ENCODE assay signal across 18 cellular contexts in the genomic region with DNA sequence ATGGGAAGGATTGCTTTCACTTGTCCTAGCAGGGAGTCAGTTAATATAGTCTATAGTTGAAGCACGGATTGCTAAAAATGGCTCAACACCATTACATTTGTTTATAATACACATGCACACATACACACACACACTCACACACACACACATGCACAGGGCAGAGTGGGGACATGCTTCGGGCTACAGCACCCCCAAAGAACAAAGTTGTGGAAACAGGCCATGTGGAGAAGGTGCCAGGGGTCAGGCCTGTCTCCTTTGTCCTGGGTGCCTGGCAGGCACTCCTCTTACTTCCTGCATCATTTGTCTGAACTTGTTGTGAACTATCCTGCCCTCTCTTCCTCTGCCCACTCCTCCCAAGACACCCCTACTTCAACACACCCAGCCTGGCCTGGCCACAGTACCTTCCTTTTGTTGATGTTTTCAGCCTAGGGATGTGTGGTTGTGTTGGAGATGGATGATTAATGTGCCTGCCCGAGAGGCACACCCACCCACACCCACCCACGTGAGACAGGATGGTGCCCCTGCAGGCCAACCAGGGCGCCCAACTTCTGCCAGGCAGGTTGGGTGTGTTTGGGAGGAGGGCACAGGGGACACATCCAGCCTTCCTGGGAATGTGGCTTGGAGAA. TPM values are rescaled to one million over a fixed set of nuclear protein-coding genes. Genes with fewer than 3 reads are reported as not detected.
DNase-seq lines count a peak whose midpoint lies in the region; ATAC-seq, FAIRE-seq and TF ChIP-seq lines count a peak whose summit lies in the region.
"Had no signal": no experiment of that assay in that cellular context is flagged by ENCODE, and none has a peak within 500 bp of the region (broad histone marks: within the 10 kb centered on the region; RNA-seq: fewer than 3 reads in every experiment).

No MANE protein-coding gene starts in this region.

- H3K9me3 ChIP-seq in keratinocyte (ENCODE audit: control insufficient read depth, low read depth, low read length) (no peaks in the 10 kb centered on the region), lower lobe of right lung (no peaks in the 10 kb centered on the region)
- H3K9me3 ChIP-seq: colonic mucosa, Peyer's patch, right atrium auricular region had no signal

- peaks cover 7% of the 10 kb centered on the region for H3K4me1 Mint-ChIP-seq in stimulated activated naive CD8-positive, alpha-beta T cell treated with anti-CD3 and anti-CD28 coated beads, Interleukin-15, amount 100 ng/mL, for 72 hours
- H3K4me1 Mint-ChIP-seq in activated CD4-positive, alpha-beta memory T cell treated with anti-CD3 and anti-CD28 coated beads, Interleukin-2, amount 10 ng/mL, durations not matched to agents 7 days and 5 days = peaks cover 5% of the 10 kb centered on the region
- H3K4me1 Mint-ChIP-seq: H9 had no signal

- H4K20me1 ChIP-seq in keratinocyte (ENCODE audit: control insufficient read depth, extremely low read depth, insufficient read depth, low read length) = no peaks in the 10 kb centered on the region

- H3K4me3 Mint-ChIP-seq in stimulated activated naive CD8-positive, alpha-beta T cell treated with anti-CD3 and anti-CD28 coated beads, Interleukin-15, amount 100 ng/mL, for 72 hours = no peak overlapping the region
- no peak overlapping the region for H3K4me3 Mint-ChIP-seq in activated CD4-positive, alpha-beta memory T cell treated with anti-CD3 and anti-CD28 coated beads, Interleukin-2, amount 10 ng/mL, durations not matched to agents 7 days and 5 days
- H3K4me3 Mint-ChIP-seq: H9 had no signal

- ATAC-seq in stimulated activated naive CD8-positive, alpha-beta T cell treated with anti-CD3 and anti-CD28 coated beads, Interleukin-15, amount 100 ng/mL, for 72 hours = peak; percentile 49
- ATAC-seq in stimulated activated naive CD8-positive, alpha-beta T cell treated with anti-CD3 and anti-CD28 coated beads, Interleukin-15, Interleukin-2, amounts not matched to agents 100 U/mL and 50 U/mL, for 24 hours = no peak
- no peak for ATAC-seq in lower lobe of right lung

- dilution Hi-C loops in keratinocyte (cut with MboI; ENCODE audit: extremely low pct_ligation_motif_present, low sequenced_read_pairs) = no loop called here

- FAIRE-seq in keratinocyte (lab: Jason Lieb, UNC) = peak; percentile 60

- peak overlapping the region; percentile 52 for H3K9ac ChIP-seq in keratinocyte (ENCODE audit: control insufficient read depth, extremely low read depth, insufficient read depth, low read length)

- H3K27ac Mint-ChIP-seq in stimulated activated naive CD8-positive, alpha-beta T cell treated with anti-CD3 and anti-CD28 coated beads, Interleukin-15, amount 100 ng/mL, for 72 hours = no peak overlapping the region
- no peak overlapping the region for H3K27ac Mint-ChIP-seq in activated CD4-positive, alpha-beta memory T cell treated with anti-CD3 and anti-CD28 coated beads, Interleukin-2, amount 10 ng/mL, durations not matched to agents 7 days and 5 days

- peak in 2 of 3 experiments; percentile 24 to 38 for TF ChIP-seq CTCF in keratinocyte (optimal IDR thresholded peaks at IDR 0.05 in 1 of 3, IDR thresholded peaks at IDR 0.05 in 1 of 3, conservative IDR thresholded peaks at IDR 0.05 in 1 of 3; ENCODE audit: extremely low read depth in 1 of 3, insufficient read depth in 2 of 3, low read length in 3 of 3)
- no peak for TF ChIP-seq CTCF in lower lobe of right lung (IDR thresholded peaks at IDR 0.05)

- intact Hi-C loops in lower lobe of right lung (cut with DNase I) = no loop called here

- H3K4me1 ChIP-seq in keratinocyte (ENCODE audit: control insufficient read depth, extremely low read depth, insufficient read depth, low read length) = peaks cover 13% of the 10 kb centered on the region
- peaks cover 4% of the 10 kb centered on the region for H3K4me1 ChIP-seq in lower lobe of right lung
- H3K4me1 ChIP-seq: colonic mucosa, Peyer's patch had no signal

- no peaks in the 10 kb centered on the region for H3K27me3 Mint-ChIP-seq in stimulated activated naive CD8-positive, alpha-beta T cell treated with anti-CD3 and anti-CD28 coated beads, Interleukin-15, amount 100 ng/mL, for 72 hours
- H3K27me3 Mint-ChIP-seq in activated CD4-positive, alpha-beta memory T cell treated with anti-CD3 and anti-CD28 coated beads, Interleukin-2, amount 10 ng/mL, durations not matched to agents 7 days and 5 days = no peaks in the 10 kb centered on the region

- no peaks in the 10 kb centered on the region for H3K36me3 Mint-ChIP-seq in activated CD4-positive, alpha-beta memory T cell treated with anti-CD3 and anti-CD28 coated beads, Interleukin-2, amount 10 ng/mL, durations not matched to agents 7 days and 5 days (ENCODE audit: low read depth)

- H3K27me3 ChIP-seq in keratinocyte (ENCODE audit: control insufficient read depth, extremely low read depth, insufficient read depth, low read length) (no peaks in the 10 kb centered on the region), lower lobe of right lung (ENCODE audit: low read depth) (no peaks in the 10 kb centered on the region)
- H3K27me3 ChIP-seq: colonic mucosa, Peyer's patch, right atrium auricular region had no signal

- no peaks in the 10 kb centered on the region for H3K36me3 ChIP-seq in keratinocyte (ENCODE audit: control insufficient read depth in 2 of 2, extremely low read depth in 1 of 2, insufficient read depth in 2 of 2, low read length in 2 of 2)
- H3K36me3 ChIP-seq in lower lobe of right lung = no peaks in the 10 kb centered on the region
- H3K36me3 ChIP-seq: colonic mucosa, Peyer's patch, right atrium auricular region had no signal

- peaks cover 2% of the 10 kb centered on the region for H3K9me1 ChIP-seq in keratinocyte (ENCODE audit: control insufficient read depth, extremely low read depth, insufficient read depth, low read length)

- H3K4me3 ChIP-seq in keratinocyte (ENCODE audit: control insufficient read depth in 2 of 3, extremely low read depth in 1 of 3, insufficient read depth in 2 of 3, low read depth in 1 of 3, low read length in 3 of 3) (peak overlapping the region in 1 of 3 experiments; percentile 34), lower lobe of right lung (no peak overlapping the region)
- H3K4me3 ChIP-seq: colonic mucosa, Peyer's patch, right atrium auricular region had no signal

- H3K79me2 ChIP-seq in keratinocyte (ENCODE audit: control insufficient read depth, insufficient read depth, low read length) = no peaks in the 10 kb centered on the region

- no peak for DNase-seq in stimulated activated naive CD8-positive, alpha-beta T cell treated with anti-CD3 and anti-CD28 coated beads, Interleukin-15, amount 100 ng/mL, for 72 hours
- no peak for DNase-seq in stimulated activated naive CD8-positive, alpha-beta T cell treated with anti-CD3 and anti-CD28 coated beads, Interleukin-15, Interleukin-2, amounts not matched to agents 100 U/mL and 50 U/mL, for 24 hours
- peak; percentile 27 for DNase-seq in activated CD4-positive, alpha-beta memory T cell treated with anti-CD3 and anti-CD28 coated beads, Interleukin-2, amount 10 ng/mL, durations not matched to agents 7 days and 5 days
- peak; percentile 72 for DNase-seq in keratinocyte (ENCODE audit: low read depth, low spot score)
- no peak for DNase-seq in germinal center (ENCODE audit: low spot score)
- DNase-seq in lower lobe of right lung = no peak
- no peak for DNase-seq in NCI-H2081 treated with DMSO at 0.1 percent for 48 hours (lab: John Stamatoyannopoulos, UW)
- DNase-seq in glomerular visceral epithelial cell (ENCODE audit: extremely low spot score) = no peak
- DNase-seq: activated effector memory CD4-positive, alpha-beta T cell treated with anti-CD3 and anti-CD28 coated beads, Interleukin-2, amount 50 U/mL, for 16 hours; AML-193; colonic mucosa; glutamatergic neuron; H9; mesenchymal stem cell; NCI-H1930; NCI-H524 had no signal

- H3K27ac ChIP-seq in keratinocyte (ENCODE audit: control insufficient read depth, insufficient read depth, low read length) = peak overlapping the region; percentile 76
- no peak overlapping the region for H3K27ac ChIP-seq in lower lobe of right lung
- H3K27ac ChIP-seq: colonic mucosa, Peyer's patch, right atrium auricular region had no signal

- POLR2A ChIA-PET in activated CD4-positive, alpha-beta memory T cell treated with anti-CD3 and anti-CD28 coated beads, Interleukin-2, amount 10 ng/mL, durations not matched to agents 7 days and 5 days (lab: Charles Lee) = interaction anchor here (1.4 kb wide), 1 partner anchor 12 kb away, joined by 3 read pairs; no protein-coding TSS in a partner anchor

- no peaks in the 10 kb centered on the region for H3K9me3 Mint-ChIP-seq in stimulated activated naive CD8-positive, alpha-beta T cell treated with anti-CD3 and anti-CD28 coated beads, Interleukin-15, amount 100 ng/mL, for 72 hours
- no peaks in the 10 kb centered on the region for H3K9me3 Mint-ChIP-seq in activated CD4-positive, alpha-beta memory T cell treated with anti-CD3 and anti-CD28 coated beads, Interleukin-2, amount 10 ng/mL, durations not matched to agents 7 days and 5 days
- H3K9me3 Mint-ChIP-seq: H9 had no signal

- peak overlapping the region; percentile 74 for H3K4me2 ChIP-seq in keratinocyte (ENCODE audit: control insufficient read depth, extremely low read depth, insufficient read depth, low read depth, low read length)

- H2AFZ ChIP-seq in keratinocyte (ENCODE audit: control insufficient read depth, low read length) = peak overlapping the region; percentile 58

- CTCF ChIA-PET in activated CD4-positive, alpha-beta memory T cell treated with anti-CD3 and anti-CD28 coated beads, Interleukin-2, amount 10 ng/mL, durations not matched to agents 7 days and 5 days (lab: Charles Lee) = interaction anchor here (0.9 to 1.2 kb wide), 3 partner anchors 29 to 140 kb away, joined by 3 read pairs; partner anchors contain the start of gene EIF2D

RNA-seq across cellular contexts. Expression of gene RASSF5, which starts 17.5 kb away (rescaled TPM):
- 100 to 1,000 TPM; 213 to 216 TPM for total RNA-seq in activated CD4-positive, alpha-beta memory T cell treated with anti-CD3 and anti-CD28 coated beads, Interleukin-2, amount 10 ng/mL, durations not matched to agents 7 days and 5 days
- 2.1 to 2.5 TPM (median 2.4 TPM) in 3 replicates for polyA plus RNA-seq in keratinocyte
- 16.8 TPM for polyA plus RNA-seq in keratinocyte (2011; ENCODE audit: low read depth)
- polyA plus RNA-seq in keratinocyte (2011; cell fraction: cytosol; rRNA removed) = 2.6 and 3.1 TPM in 2 replicates
- 5.8 and 5.9 TPM in 2 replicates for polyA plus RNA-seq in keratinocyte (2011; cell fraction: nucleus; rRNA removed)
- polyA plus RNA-seq in keratinocyte (2012; ENCODE audit: low replicate concordance) = 2.0 and 28.9 TPM in 2 replicates
- 3.2 to 6.7 TPM (median 3.9 TPM) in 3 replicates for polyA minus RNA-seq in keratinocyte
- 4.4 TPM for polyA minus RNA-seq in keratinocyte (2011; cell fraction: cytosol; rRNA and poly(A)+ RNA removed)
- polyA minus RNA-seq in keratinocyte (2011; cell fraction: nucleus; rRNA and poly(A)+ RNA removed) = 3.1 and 6.7 TPM in 2 replicates
- total RNA-seq in lower lobe of right lung = 48.2 TPM

RNA-seq across cellular contexts. Expression of gene IKBKE, which starts 54.6 kb away (rescaled TPM):
- total RNA-seq in activated CD4-positive, alpha-beta memory T cell treated with anti-CD3 and anti-CD28 coated beads, Interleukin-2, amount 10 ng/mL, durations not matched to agents 7 days and 5 days = 10 to 100 TPM; 61.8 to 63.6 TPM
- polyA plus RNA-seq in keratinocyte = 8.2 to 10.5 TPM (median 8.9 TPM) in 3 replicates
- polyA plus RNA-seq in keratinocyte (2011; ENCODE audit: low read depth) = 2.0 TPM
- 6.3 and 9.3 TPM in 2 replicates for polyA plus RNA-seq in keratinocyte (2011; cell fraction: cytosol; rRNA removed)
- polyA plus RNA-seq in keratinocyte (2011; cell fraction: nucleus; rRNA removed) = 12.2 and 13.0 TPM in 2 replicates
- 3.1 and 11.8 TPM in 2 replicates for polyA plus RNA-seq in keratinocyte (2012; ENCODE audit: low replicate concordance)
- 14.6 to 17.9 TPM (median 14.9 TPM) in 3 replicates for polyA minus RNA-seq in keratinocyte
- 9.4 TPM for polyA minus RNA-seq in keratinocyte (2011; cell fraction: cytosol; rRNA and poly(A)+ RNA removed)
- polyA minus RNA-seq in keratinocyte (2011; cell fraction: nucleus; rRNA and poly(A)+ RNA removed) = 7.8 and 9.0 TPM in 2 replicates
- 12.5 TPM for total RNA-seq in lower lobe of right lung

Comparison
In these comparisons a context has a peak if more than half of its experiments do, and no peak if none do; other contexts are left out.
1. DNase-seq: peak in activated CD4-positive, alpha-beta memory T cell treated with anti-CD3 and anti-CD28 coated beads, Interleukin-2, amount 10 ng/mL, durations not matched to agents 7 days and 5 days (single experiment) and keratinocyte (single experiment); none in stimulated activated naive CD8-positive, alpha-beta T cell treated with anti-CD3 and anti-CD28 coated beads, Interleukin-15, amount 100 ng/mL, for 72 hours (0 of 2), stimulated activated naive CD8-positive, alpha-beta T cell treated with anti-CD3 and anti-CD28 coated beads, Interleukin-15, Interleukin-2, amounts not matched to agents 100 U/mL and 50 U/mL, for 24 hours (single experiment), germinal center (single experiment), lower lobe of right lung (single experiment), NCI-H2081 treated with DMSO at 0.1 percent for 48 hours (single experiment) and glomerular visceral epithelial cell (single experiment).